ENCODE assay signal across 26 cellular contexts in the genomic region with DNA sequence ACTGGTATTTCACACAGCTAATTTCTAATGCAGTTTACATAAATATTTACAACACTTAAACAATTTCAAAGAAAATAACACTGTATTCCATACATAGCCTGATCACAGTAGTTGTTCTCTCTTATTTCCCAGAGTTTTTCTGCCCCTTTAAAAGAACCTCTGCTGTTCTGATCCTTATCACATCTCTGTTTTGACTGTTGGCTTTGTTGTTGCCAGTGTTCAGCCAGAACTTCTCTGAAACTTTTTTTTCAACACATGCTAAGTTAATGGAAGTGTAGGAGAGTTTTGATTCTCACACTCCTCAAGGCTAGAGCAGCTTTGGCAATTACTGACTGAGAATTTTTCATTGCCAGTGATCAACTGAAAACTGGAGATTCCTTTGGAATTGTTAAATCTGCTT. TPM values are rescaled to one million over a fixed set of nuclear protein-coding genes. Genes with fewer than 3 reads are reported as not detected.
"Had no signal": no experiment of that assay in that cellular context is flagged by ENCODE, and none has a peak within 500 bp of the region (broad histone marks: within the 10 kb centered on the region; RNA-seq: fewer than 3 reads in every experiment).

No MANE protein-coding gene starts in this region.

- H3K4me2 ChIP-seq: neural progenitor cell had no signal

- H3K4me1 ChIP-seq: body of pancreas, foreskin keratinocyte, neural progenitor cell, spleen, testis had no signal

- H3K27me3 ChIP-seq: body of pancreas, cardiac muscle cell, foreskin keratinocyte, neural progenitor cell, testis had no signal

- H3K4me3 ChIP-seq: body of pancreas, cardiac muscle cell, lower lobe of right lung, neural progenitor cell, spleen, testis had no signal

- H3K27ac ChIP-seq: body of pancreas, cardiac muscle cell, foreskin keratinocyte, lower lobe of right lung, neural progenitor cell, spleen, testis, WERI-Rb-1 had no signal

- H2AFZ ChIP-seq: neural progenitor cell had no signal

- H3K36me3 ChIP-seq: cardiac muscle cell, lower lobe of right lung, neural progenitor cell, spleen, WERI-Rb-1 had no signal

- H3K9ac ChIP-seq: neural progenitor cell had no signal

- ATAC-seq: activated CD8-positive, alpha-beta memory T cell treated with anti-CD3 and anti-CD28 coated beads, Interleukin-2, amount 10 ng/mL, durations not matched to agents 7 days and 5 days; activated CD8-positive, alpha-beta T cell treated with anti-CD3 and anti-CD28 coated beads for 36 hours; activated naive CD8-positive, alpha-beta T cell treated with anti-CD3 and anti-CD28 coated beads, Interleukin-2, amount 50 U/mL, for 24 hours; body of pancreas; foreskin keratinocyte; lower lobe of right lung; naive thymus-derived CD8-positive, alpha-beta T cell; T-helper 17 cell had no signal

- DNase-seq: activated CD4-positive, alpha-beta T cell treated with anti-CD3 and anti-CD28 coated beads, Interleukin-2, amount 10 ng/mL, durations not matched to agents 7 days and 5 days; activated CD4-positive, CD25-positive, alpha-beta regulatory T cell treated with anti-CD3 and anti-CD28 coated beads, Interleukin-2, amount 50 U/mL, for 72 hours; activated CD8-positive, alpha-beta memory T cell treated with anti-CD3 and anti-CD28 coated beads, Interleukin-2, amount 10 ng/mL, durations not matched to agents 7 days and 5 days; activated CD8-positive, alpha-beta T cell treated with anti-CD3 and anti-CD28 coated beads for 36 hours; activated effector memory CD4-positive, alpha-beta T cell treated with anti-CD3 and anti-CD28 coated beads, Interleukin-2, amount 50 U/mL, for 16 hours; activated naive CD4-positive, alpha-beta T cell treated with anti-CD3 and anti-CD28 coated beads, Interleukin-2, amount 10 ng/mL, durations not matched to agents 7 days and 5 days; activated naive CD8-positive, alpha-beta T cell treated with anti-CD3 and anti-CD28 coated beads, Interleukin-2, amount 50 U/mL, for 24 hours; activated T-cell treated with anti-CD3 and anti-CD28 coated beads for 4 hours; body of pancreas; cortex of kidney; erythroblast; foreskin keratinocyte; kidney; lower lobe of right lung; naive thymus-derived CD8-positive, alpha-beta T cell; spleen; stimulated activated CD4-positive, alpha-beta T cell treated with anti-CD3 and anti-CD28 coated beads, Interleukin-4, amount 100 ng/mL, for 1 hour; stimulated activated naive CD4-positive, alpha-beta T cell; T-helper 17 cell; testis; WERI-Rb-1 had no signal

- H3K9me3 ChIP-seq: body of pancreas, lower lobe of right lung, spleen, testis had no signal

RNA-seq across cellular contexts. Expression of gene SELE, which starts 11.1 kb away (rescaled TPM):
- total RNA-seq: activated CD4-positive, alpha-beta T cell treated with anti-CD3 and anti-CD28 coated beads, Interleukin-2, amount 10 ng/mL, durations not matched to agents 7 days and 5 days; activated CD8-positive, alpha-beta memory T cell treated with anti-CD3 and anti-CD28 coated beads, Interleukin-2, amount 10 ng/mL, durations not matched to agents 7 days and 5 days; activated CD8-positive, alpha-beta T cell treated with anti-CD3 and anti-CD28 coated beads for 36 hours; cardiac muscle cell; fibroblast of lung; foreskin keratinocyte; naive thymus-derived CD8-positive, alpha-beta T cell; osteoblast; progenitor cell of endocrine pancreas; T-helper 17 cell had no signal
- polyA plus RNA-seq: cardiac muscle cell; fibroblast of lung; foreskin keratinocyte; naive thymus-derived CD8-positive, alpha-beta T cell had no signal

RNA-seq across cellular contexts. Expression of gene SELL, which starts 11.4 kb away (rescaled TPM):
- total RNA-seq: cardiac muscle cell, foreskin keratinocyte had no signal
- polyA plus RNA-seq: cardiac muscle cell, foreskin keratinocyte had no signal
